In genomic region chr7:44378744-44379143, GRCh38 we compare ENCODE assay signal across 1 cellular context.
TF ChIP-seq lines count a peak whose summit lies in the region.

No MANE protein-coding gene starts in this region.

TF ChIP-seq in IMR-90, 13 proteins besides CTCF, POLR2A, EP300 and RAD21:
- TF ChIP-seq RFX5 (IDR thresholded peaks at IDR 0.05; ENCODE audit: low read depth, low read length) (no peak), CEBPB (IDR thresholded peaks at IDR 0.05; ENCODE audit: low read depth, low read length) (peak; percentile 94), NFE2L2 (IDR thresholded peaks at IDR 0.05; ENCODE audit: low read depth, low read length) (peak; percentile 44; the same call in 1 of the 2 replicates), FOS (IDR thresholded peaks at IDR 0.05; ENCODE audit: low read depth, low read length) (peak; percentile 73), MAZ (IDR thresholded peaks at IDR 0.05; ENCODE audit: borderline replicate concordance, low read depth, low read length) (peak; percentile 62)
